ENCODE assay signal across 8 cellular contexts in genomic region chr10:87092861-87093460, GRCh38. TPM values are rescaled to one million over a fixed set of nuclear protein-coding genes. Genes with fewer than 3 reads are reported as not detected.
DNase-seq lines count a peak whose midpoint lies in the region; ATAC-seq and TF ChIP-seq lines count a peak whose summit lies in the region.

No MANE protein-coding gene starts in this region.

- TF ChIP-seq EP300 in gastroesophageal sphincter (IDR thresholded peaks at IDR 0.05), result no peak

- H3K4me3 ChIP-seq in KMS-11 (IDR thresholded peaks at IDR 0.05; ENCODE audit: insufficient read depth, low read depth, low read length) (no peak overlapping the region), gastroesophageal sphincter (peak overlapping the region; percentile 80 to 89), psoas muscle (peak overlapping the region; percentile 77)

- peak overlapping the region; percentile 98 for H3K27ac Mint-ChIP-seq in activated T-cell treated with anti-CD3 and anti-CD28 coated beads, Interleukin-2, amount 50 U/mL, for 72 hours

- H3K27me3 ChIP-seq in KMS-11 (ENCODE audit: insufficient read depth, low read depth) (no peaks in the 10 kb centered on the region), gastroesophageal sphincter (no peaks in the 10 kb centered on the region), psoas muscle (ENCODE audit: insufficient read depth in 3 of 3, low read length in 2 of 3) (no peaks in the 10 kb centered on the region)

- H4K20me1 ChIP-seq in KMS-11 (ENCODE audit: insufficient read depth), result 0 out of 2 replicates have a peak, but pooled peaks cover 7% of the 10 kb centered on the region

- DNase-seq in GM10266 (ENCODE audit: extremely low spot score) (peak; percentile 23), psoas muscle (no peak)
- DNase-seq in activated T-cell treated with anti-CD3 and anti-CD28 coated beads, Interleukin-2, amount 50 U/mL, for 72 hours, result peak; percentile 44 to 55

- ATAC-seq in activated T-cell treated with anti-CD3 and anti-CD28 coated beads, Interleukin-2, amount 50 U/mL, for 72 hours (replicated peaks in 1 of 2), result peak in 1 of 2 donors; percentile 8
- ATAC-seq in gastroesophageal sphincter, result no peak
- no peak for ATAC-seq in psoas muscle
- ATAC-seq in GM21515 (IDR thresholded peaks at IDR 0.05; ENCODE audit: unreplicated experiment), result no peak
- ATAC-seq in GM19328 (IDR thresholded peaks at IDR 0.05; ENCODE audit: unreplicated experiment), result no peak
- no peak for ATAC-seq in HG02759 (IDR thresholded peaks at IDR 0.05; ENCODE audit: unreplicated experiment)

- peaks cover 78% of the 10 kb centered on the region for H3K79me2 ChIP-seq in KMS-11 (ENCODE audit: insufficient read depth, low read depth)

- H3K27ac ChIP-seq in KMS-11 (peak overlapping the region; percentile 95), gastroesophageal sphincter (peak overlapping the region; percentile 62 to 99 (median 99)), psoas muscle (peak overlapping the region; percentile 91)

- WGBS in gastroesophageal sphincter (ENCODE audit: low coverage in 1 of 2), 2 donors, result 6 to 16% methylated on average over 6 to 7 of the region's 7 CpGs
- WGBS in psoas muscle, 3 donors, result 24 to 28% (median 26%) methylated on average over 7 of the region's 7 CpGs

- H3K36me3 ChIP-seq in KMS-11 (ENCODE audit: insufficient read depth) (no peaks in the 10 kb centered on the region), gastroesophageal sphincter (peaks cover 0 to 18% of the 10 kb centered on the region in 2 donors), psoas muscle (ENCODE audit: insufficient read depth in 1 of 2, low read depth in 1 of 2) (peaks cover 0 to 19% of the 10 kb centered on the region in 2 donors)

- peak overlapping the region; percentile 92 for H3K4me2 ChIP-seq in KMS-11

- no peaks in the 10 kb centered on the region for H3K9me3 ChIP-seq in gastroesophageal sphincter
- no peaks in the 10 kb centered on the region for H3K9me3 ChIP-seq in psoas muscle

- peaks cover 55% of the 10 kb centered on the region for H3K4me1 Mint-ChIP-seq in activated T-cell treated with anti-CD3 and anti-CD28 coated beads, Interleukin-2, amount 50 U/mL, for 72 hours (ENCODE audit: low read depth)

- H3K27me3 Mint-ChIP-seq in activated T-cell treated with anti-CD3 and anti-CD28 coated beads, Interleukin-2, amount 50 U/mL, for 72 hours (ENCODE audit: low read depth), result no peaks in the 10 kb centered on the region

- H2AFZ ChIP-seq in KMS-11 (ENCODE audit: low read depth), result no peak overlapping the region

- no peak for TF ChIP-seq POLR2A in gastroesophageal sphincter (IDR thresholded peaks at IDR 0.05)

- H3K4me1 ChIP-seq in KMS-11 (ENCODE audit: low read depth, poor library complexity, severe bottlenecking) (peaks cover 45% of the 10 kb centered on the region), gastroesophageal sphincter (peaks cover 0 to 69% (median 5%) of the 10 kb centered on the region in 3 donors), psoas muscle (peaks cover 28% of the 10 kb centered on the region)

- TF ChIP-seq CTCF in GM10266 (IDR thresholded peaks at IDR 0.05; ENCODE audit: control insufficient read depth, insufficient read depth, low read depth, missing control alignments) (no peak), KMS-11 (conservative IDR thresholded peaks at IDR 0.05; ENCODE audit: low read depth, low read length) (no peak), gastroesophageal sphincter (IDR thresholded peaks at IDR 0.05) (no peak), psoas muscle (IDR thresholded peaks at IDR 0.05) (no peak)

- H3K4me3 Mint-ChIP-seq in activated T-cell treated with anti-CD3 and anti-CD28 coated beads, Interleukin-2, amount 50 U/mL, for 72 hours, result peak overlapping the region; percentile 90 to 95

- H3K9ac ChIP-seq in KMS-11, result peak overlapping the region; percentile 94

- H3K9me3 Mint-ChIP-seq in activated T-cell treated with anti-CD3 and anti-CD28 coated beads, Interleukin-2, amount 50 U/mL, for 72 hours, result no peaks in the 10 kb centered on the region

- intact Hi-C loops in psoas muscle (cut with DNase I), result loop anchor here (10.0 kb wide), 1 partner anchor 118 kb away; no protein-coding TSS in a partner anchor

- H3K36me3 Mint-ChIP-seq in activated T-cell treated with anti-CD3 and anti-CD28 coated beads, Interleukin-2, amount 50 U/mL, for 72 hours (ENCODE audit: insufficient read depth in 2 of 2), result peaks cover 9 to 17% of the 10 kb centered on the region in 2 donors

RNA-seq across cellular contexts. Expression of gene GLUD1, which starts 1.7 kb away (rescaled TPM):
- 100 to 1,000 TPM; 123 to 160 TPM for total RNA-seq in activated T-cell treated with anti-CD3 and anti-CD28 coated beads, Interleukin-2, amount 50 U/mL, for 72 hours
- total RNA-seq in gastroesophageal sphincter (100 to 1,000 TPM; 155 to 214 (median 155) TPM), psoas muscle (10 to 100 TPM; 54.2 to 70.8 (median 58.7) TPM)
- polyA plus RNA-seq in psoas muscle, result 10 to 100 TPM; 42.3 to 64.0 (median 57.0) TPM

RNA-seq across cellular contexts. Expression of gene SHLD2, which starts 2.0 kb away (rescaled TPM):
- total RNA-seq in activated T-cell treated with anti-CD3 and anti-CD28 coated beads, Interleukin-2, amount 50 U/mL, for 72 hours, result 10 to 100 TPM; 28.7 to 33.3 TPM
- total RNA-seq in gastroesophageal sphincter, result 10 to 100 TPM; 21.2 to 31.0 (median 26.6) TPM
- total RNA-seq in psoas muscle, result 10 to 100 TPM in 3 of 4 donors, 1 to 10 TPM in 1; 7.9 to 14.5 (median 12.5) TPM
- polyA plus RNA-seq in psoas muscle, result 10 to 100 TPM; 11.1 to 25.7 (median 24.0) TPM

Comparison
In these comparisons a context has a peak if more than half of its experiments do, and no peak if none do; other contexts are left out.
1. DNase-seq: peak in GM10266 (single experiment) and activated T-cell treated with anti-CD3 and anti-CD28 coated beads, Interleukin-2, amount 50 U/mL, for 72 hours (2 of 2); none in psoas muscle (0 of 2).
2. Peak in every context shown above with its lines, with median percentiles within 50 percentile points of each other: H3K27ac ChIP-seq.